9 cellular contexts compared by ENCODE assay signal in the genomic region with DNA sequence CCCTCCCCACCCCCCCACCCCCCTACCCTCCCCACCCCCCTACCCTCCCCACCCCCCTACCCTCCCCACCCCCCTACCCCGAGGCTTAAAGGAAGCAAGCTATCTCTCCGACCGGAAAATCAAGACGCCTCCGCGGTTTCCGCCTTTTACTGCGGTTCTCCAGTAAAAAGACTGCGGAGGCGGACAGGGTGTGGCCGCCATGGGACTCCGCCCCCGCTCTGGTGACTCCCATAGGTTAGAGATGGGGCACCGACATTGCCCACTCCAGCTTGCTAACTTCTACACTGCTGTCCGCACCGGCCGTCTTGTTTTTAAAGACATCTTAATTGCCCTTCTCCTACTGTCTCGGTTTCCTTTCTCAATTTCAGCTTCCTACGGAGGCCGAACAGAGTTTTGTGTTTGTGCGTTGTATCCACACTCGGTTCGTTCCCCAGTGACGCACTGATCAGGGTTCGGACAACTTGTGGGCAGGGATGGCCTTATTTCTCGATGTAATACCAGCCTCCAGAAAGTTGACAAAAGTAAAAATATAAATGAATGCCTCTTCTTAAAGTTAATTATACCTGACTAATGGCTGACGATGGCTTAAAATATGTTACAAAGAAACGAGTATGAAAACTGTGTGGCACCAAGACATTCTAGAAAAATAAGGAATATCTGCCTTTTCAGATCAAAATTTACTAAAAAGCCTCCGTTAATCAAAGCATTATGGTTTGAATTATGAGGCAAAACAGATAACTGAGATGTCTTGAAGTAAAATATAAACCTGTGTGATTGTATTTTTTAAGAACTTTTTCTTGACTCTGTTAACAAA. TPM values are rescaled to one million over a fixed set of nuclear protein-coding genes. Genes with fewer than 3 reads are reported as not detected.
DNase-seq lines count a peak whose midpoint lies in the region; ATAC-seq and TF ChIP-seq lines count a peak whose summit lies in the region.
"Had no signal": no experiment of that assay in that cellular context is flagged by ENCODE, and none has a peak within 500 bp of the region (broad histone marks: within the 10 kb centered on the region; RNA-seq: fewer than 3 reads in every experiment).

No MANE protein-coding gene starts in this region.

- H3K9me3 ChIP-seq in CD4-positive, alpha-beta T cell (ENCODE audit: control insufficient read depth, low read length): peaks cover 1% of the 10 kb centered on the region
- H3K9me3 ChIP-seq in adrenal gland (replicated peaks in 1 of 3): no peaks in the 10 kb centered on the region

- TF ChIP-seq POLR2A in adrenal gland (IDR thresholded peaks at IDR 0.05): no peak

- H3K4me1 ChIP-seq in adrenal gland (replicated peaks in 1 of 2): peaks cover 11% of the 10 kb centered on the region in 2 donors

- H3K4me3 Mint-ChIP-seq in CD4-positive, alpha-beta T cell: peak overlapping the region; percentile 82
- peak overlapping the region; percentile 83 for H3K4me3 Mint-ChIP-seq in natural killer cell treated with Interleukin-12 subunit alpha and Interleukin-12 subunit beta and Interleukin-15 and Interleukin-18, amount 100 ng/mL, for 72 hours

- H3K27me3 Mint-ChIP-seq in CD4-positive, alpha-beta T cell: peaks cover 6% of the 10 kb centered on the region
- H3K27me3 Mint-ChIP-seq in natural killer cell treated with Interleukin-12 subunit alpha and Interleukin-12 subunit beta and Interleukin-15 and Interleukin-18, amount 100 ng/mL, for 72 hours: peaks cover 0 to 4% of the 10 kb centered on the region in 2 donors

- 78 to 93% (median 85%) methylated on average over 21 to 29 of the region's 29 CpGs for WGBS in adrenal gland, 4 donors

- peak overlapping the region; percentile 83 for H3K27ac Mint-ChIP-seq in CD4-positive, alpha-beta T cell
- H3K27ac Mint-ChIP-seq in natural killer cell treated with Interleukin-12 subunit alpha and Interleukin-12 subunit beta and Interleukin-15 and Interleukin-18, amount 100 ng/mL, for 72 hours: peak overlapping the region; percentile 74 to 87

- peaks cover 2% of the 10 kb centered on the region for H3K9me3 Mint-ChIP-seq in CD4-positive, alpha-beta T cell
- H3K9me3 Mint-ChIP-seq in natural killer cell treated with Interleukin-12 subunit alpha and Interleukin-12 subunit beta and Interleukin-15 and Interleukin-18, amount 100 ng/mL, for 72 hours: no peaks in the 10 kb centered on the region

- H3K27me3 ChIP-seq in CD4-positive, alpha-beta T cell (ENCODE audit: control insufficient read depth, insufficient read depth, low read length): no peaks in the 10 kb centered on the region
- H3K27me3 ChIP-seq in adrenal gland: no peaks in the 10 kb centered on the region

- intact Hi-C loops in CD4-positive, alpha-beta T cell (cut with DNase I, micrococcal nuclease): loop anchor here (1.0 to 2.0 kb wide), 4 partner anchors 21 to 46 kb away; no protein-coding TSS in a partner anchor
- intact Hi-C loops in adrenal gland (cut with DNase I): no loop called here

- POLR2A ChIA-PET in CD4-positive, alpha-beta T cell (lab: Charles Lee): interaction anchor here (0.6 to 3.7 kb wide), 12 partner anchors 10 to 165 kb away, joined by 3 to 20 read pairs (median 6); a partner anchor contains a TSS

- H3K36me3 ChIP-seq in adrenal gland (replicated peaks in 1 of 2): peaks cover 0 to 19% of the 10 kb centered on the region in 2 donors

- no peak overlapping the region for H3K27ac ChIP-seq in CD4-positive, alpha-beta T cell (ENCODE audit: low read depth, low read length)
- no peak overlapping the region for H3K27ac ChIP-seq in adrenal gland

- in situ Hi-C loops in SK-MEL-5 (cut with HindIII; ENCODE audit: low pct_unique_long_range_greater_than_20kb, low sequenced_read_pairs): no loop called here

- peaks cover 55% of the 10 kb centered on the region for H3K36me3 Mint-ChIP-seq in CD4-positive, alpha-beta T cell (ENCODE audit: low read depth)
- peaks cover 33% of the 10 kb centered on the region for H3K36me3 Mint-ChIP-seq in natural killer cell treated with Interleukin-12 subunit alpha and Interleukin-12 subunit beta and Interleukin-15 and Interleukin-18, amount 100 ng/mL, for 72 hours

- H3K4me1 Mint-ChIP-seq in CD4-positive, alpha-beta T cell (ENCODE audit: low read depth): peaks cover 44% of the 10 kb centered on the region
- peaks cover 19 to 26% of the 10 kb centered on the region in 2 donors for H3K4me1 Mint-ChIP-seq in natural killer cell treated with Interleukin-12 subunit alpha and Interleukin-12 subunit beta and Interleukin-15 and Interleukin-18, amount 100 ng/mL, for 72 hours (ENCODE audit: low read depth in 2 of 2)

- no peak for ATAC-seq in CD4-positive, alpha-beta T cell (ENCODE audit: poor library complexity)
- ATAC-seq in natural killer cell treated with Interleukin-12 subunit alpha and Interleukin-12 subunit beta and Interleukin-15 and Interleukin-18, amount 100 ng/mL, for 72 hours: no peak
- no peak for ATAC-seq in GM18517 (IDR thresholded peaks at IDR 0.05; ENCODE audit: unreplicated experiment)
- ATAC-seq in GM21786 (IDR thresholded peaks at IDR 0.05; ENCODE audit: unreplicated experiment): no peak

- CTCF ChIA-PET in CD4-positive, alpha-beta T cell (lab: Charles Lee): interaction anchor here (1.1 to 1.5 kb wide), 4 partner anchors 69 to 265 kb away, joined by 3 to 5 read pairs (median 3); a partner anchor contains a TSS

- no peak overlapping the region for H3K4me3 ChIP-seq in adrenal gland

- DNase-seq in CD4-positive, alpha-beta T cell: peak in 9 of 10 experiments; percentile 13 to 63 (median 31)
- DNase-seq in SK-MEL-5 (ENCODE audit: low read depth, low spot score): peak; percentile 92
- DNase-seq in adrenal gland: peak; percentile 29 to 68 (median 39)
- no peak for DNase-seq in natural killer cell treated with Interleukin-12 subunit alpha and Interleukin-12 subunit beta and Interleukin-15 and Interleukin-18, amount 100 ng/mL, for 72 hours (ENCODE audit: low spot score)
- DNase-seq in kidney tubule cell (ENCODE audit: low spot score): no peak
- no peak for DNase-seq in NCI-H69 (lab: John Stamatoyannopoulos, UW)
- DNase-seq: IMR-90 had no signal

- TF ChIP-seq CTCF in CD4-positive, alpha-beta T cell (IDR thresholded peaks at IDR 0.05): no peak
- no peak for TF ChIP-seq CTCF in adrenal gland (IDR thresholded peaks at IDR 0.05)

RNA-seq across cellular contexts. Expression of a gene that starts 1.1 kb away (rescaled TPM):
- total RNA-seq in CD4-positive, alpha-beta T cell: 1 to 10 TPM; 7.0 to 7.2 TPM
- 9.4 and 11.5 TPM in 2 replicates for total RNA-seq in SK-MEL-5 (2014; rRNA removed; shearing (Covaris generic))
- 4.9 and 6.7 TPM in 2 replicates for polyA plus RNA-seq in SK-MEL-5 (2015; cell fraction: cytosol; rRNA removed)
- 30.2 and 40.5 TPM in 2 replicates for polyA plus RNA-seq in SK-MEL-5 (2015; cell fraction: nucleus; rRNA removed)
- total RNA-seq in adrenal gland: 10 to 100 TPM in 2 of 8 donors, 1 to 10 TPM in 6; 4.4 to 15.4 (median 8.5) TPM
- polyA plus RNA-seq in adrenal gland: 1 to 10 TPM; 5.4 to 7.8 (median 6.2) TPM
- total RNA-seq in natural killer cell treated with Interleukin-12 subunit alpha and Interleukin-12 subunit beta and Interleukin-15 and Interleukin-18, amount 100 ng/mL, for 72 hours: 10 to 100 TPM; 16.6 to 18.9 TPM

RNA-seq across cellular contexts. Expression of a gene that starts 20.4 kb away (rescaled TPM):
- under 1 TPM; 0.60 to 0.73 TPM for total RNA-seq in CD4-positive, alpha-beta T cell
- total RNA-seq in SK-MEL-5 (2014; rRNA removed; shearing (Covaris generic)): not detected in 2 replicates
- polyA plus RNA-seq in SK-MEL-5 (2015; cell fraction: cytosol; rRNA removed): not detected in 2 replicates
- not detected in 2 replicates for polyA plus RNA-seq in SK-MEL-5 (2015; cell fraction: nucleus; rRNA removed)
- 1 to 10 TPM; 2.1 to 7.8 (median 4.3) TPM for total RNA-seq in adrenal gland
- polyA plus RNA-seq in adrenal gland: under 1 TPM; 0.40 to 0.72 (median 0.71) TPM
- total RNA-seq in natural killer cell treated with Interleukin-12 subunit alpha and Interleukin-12 subunit beta and Interleukin-15 and Interleukin-18, amount 100 ng/mL, for 72 hours: under 1 TPM; 0.26 to 0.31 TPM
- total RNA-seq: IMR-90 had no signal
- polyA plus RNA-seq: IMR-90 had no signal

RNA-seq across cellular contexts. Expression of a gene that starts 47.2 kb away (rescaled TPM):
- 10 to 100 TPM; 35.3 to 39.4 TPM for total RNA-seq in CD4-positive, alpha-beta T cell
- 42.9 and 48.0 TPM in 2 replicates for total RNA-seq in SK-MEL-5 (2014; rRNA removed; shearing (Covaris generic))
- 32.5 and 41.7 TPM in 2 replicates for polyA plus RNA-seq in SK-MEL-5 (2015; cell fraction: cytosol; rRNA removed)
- 63.1 and 85.9 TPM in 2 replicates for polyA plus RNA-seq in SK-MEL-5 (2015; cell fraction: nucleus; rRNA removed)
- 10 to 100 TPM; 22.5 to 84.0 (median 34.0) TPM for total RNA-seq in adrenal gland
- polyA plus RNA-seq in adrenal gland: 10 to 100 TPM; 18.5 to 26.4 (median 21.8) TPM
- total RNA-seq in natural killer cell treated with Interleukin-12 subunit alpha and Interleukin-12 subunit beta and Interleukin-15 and Interleukin-18, amount 100 ng/mL, for 72 hours: 10 to 100 TPM; 23.2 to 24.5 TPM

RNA-seq across cellular contexts. Expression of a gene that starts 48.1 kb away (rescaled TPM):
- total RNA-seq in CD4-positive, alpha-beta T cell: not detected
- 0.21 TPM in 1 of 2 replicates, not detected in the other for total RNA-seq in SK-MEL-5 (2014; rRNA removed; shearing (Covaris generic))
- 1.00 and 1.7 TPM in 2 replicates for polyA plus RNA-seq in SK-MEL-5 (2015; cell fraction: cytosol; rRNA removed)
- polyA plus RNA-seq in SK-MEL-5 (2015; cell fraction: nucleus; rRNA removed): 1.2 and 1.9 TPM in 2 replicates
- not detected for total RNA-seq in adrenal gland
- polyA plus RNA-seq in adrenal gland: not detected
- not detected for total RNA-seq in natural killer cell treated with Interleukin-12 subunit alpha and Interleukin-12 subunit beta and Interleukin-15 and Interleukin-18, amount 100 ng/mL, for 72 hours
- total RNA-seq: IMR-90 had no signal

Comparison
In these comparisons a context has a peak if more than half of its experiments do, and no peak if none do; other contexts are left out.
1. DNase-seq: peak in CD4-positive, alpha-beta T cell (9 of 10), SK-MEL-5 (single experiment) and adrenal gland (7 of 7); none in natural killer cell treated with Interleukin-12 subunit alpha and Interleukin-12 subunit beta and Interleukin-15 and Interleukin-18, amount 100 ng/mL, for 72 hours (single experiment), kidney tubule cell (single experiment) and NCI-H69 (single experiment).
2. intact Hi-C loops: an anchor here in CD4-positive, alpha-beta T cell (1.0 to 2.0 kb wide); none called in adrenal gland.